In the genomic region with DNA sequence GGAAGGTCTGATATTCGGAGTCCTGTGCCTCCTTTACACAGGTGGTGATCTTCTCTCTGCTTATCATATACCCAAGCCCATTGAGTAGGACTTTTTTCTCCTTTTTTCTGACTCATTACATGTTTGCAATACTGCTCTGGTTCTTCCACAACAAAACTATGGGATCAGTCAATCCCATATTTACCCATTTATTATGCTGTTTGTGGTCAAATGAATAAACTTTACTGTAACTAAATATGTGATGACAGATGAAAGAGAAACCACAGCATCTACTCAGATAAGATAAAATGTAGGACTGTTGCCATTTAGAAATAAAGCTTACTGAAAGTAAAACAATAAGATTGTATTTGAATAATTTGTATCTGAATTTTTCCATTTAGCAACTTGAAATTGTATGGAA, we compare ENCODE assay signal across 21 cellular contexts.
"Had no signal": no experiment of that assay in that cellular context is flagged by ENCODE, and none has a peak within 500 bp of the region (broad histone marks: within the 10 kb centered on the region; RNA-seq: fewer than 3 reads in every experiment).

No MANE protein-coding gene starts in this region.

- H3K36me3 ChIP-seq: breast epithelium had no signal

- H3K4me2 ChIP-seq: KMS-11, PC-9 had no signal

- H3K9ac ChIP-seq: KMS-11 had no signal

- H3K4me1 ChIP-seq: breast epithelium had no signal

- DNase-seq: activated CD4-positive, alpha-beta T cell treated with anti-CD3 and anti-CD28 coated beads, Interleukin-2, amount 10 ng/mL, durations not matched to agents 24 days and 14 days; activated CD4-positive, alpha-beta T cell treated with anti-CD3 and anti-CD28 coated beads, Interleukin-2, amount 50 U/mL, for 48 hours; activated CD4-positive, CD25-positive, alpha-beta regulatory T cell treated with anti-CD3 and anti-CD28 coated beads, Interleukin-2, amount 50 U/mL, for 72 hours; activated gamma-delta T cell; activated naive CD4-positive, alpha-beta T cell treated with anti-CD3 and anti-CD28 coated beads, Interleukin-2, amount 10 ng/mL, durations not matched to agents 7 days and 5 days; activated naive CD8-positive, alpha-beta T cell treated with anti-CD3 and anti-CD28 coated beads for 36 hours; activated T-cell treated with anti-CD3 and anti-CD28 coated beads for 4 hours; activated T-cell treated with anti-CD3 and anti-CD28 coated beads, Interleukin-2, amount 50 U/mL, for 48 hours; anterior cingulate cortex; caudate nucleus; NCI-H1105 treated with DMSO at 0.1 percent for 48 hours; NCI-H1436 treated with DMSO at 0.1 percent for 48 hours; NCI-H187; NCI-H2081; NCI-H446; NCI-H524; PC-9; SHP77 treated with DMSO at 0.1 percent for 48 hours; T-helper 9 cell had no signal

- H3K9me3 ChIP-seq: breast epithelium had no signal

- H2AFZ ChIP-seq: PC-9 had no signal

- H3K27ac ChIP-seq: breast epithelium, KMS-11, PC-9 had no signal

- H3K27me3 ChIP-seq: breast epithelium had no signal

- H3K4me3 ChIP-seq: breast epithelium, PC-9 had no signal
